ENCODE assay signal across 12 cellular contexts in the genomic region with DNA sequence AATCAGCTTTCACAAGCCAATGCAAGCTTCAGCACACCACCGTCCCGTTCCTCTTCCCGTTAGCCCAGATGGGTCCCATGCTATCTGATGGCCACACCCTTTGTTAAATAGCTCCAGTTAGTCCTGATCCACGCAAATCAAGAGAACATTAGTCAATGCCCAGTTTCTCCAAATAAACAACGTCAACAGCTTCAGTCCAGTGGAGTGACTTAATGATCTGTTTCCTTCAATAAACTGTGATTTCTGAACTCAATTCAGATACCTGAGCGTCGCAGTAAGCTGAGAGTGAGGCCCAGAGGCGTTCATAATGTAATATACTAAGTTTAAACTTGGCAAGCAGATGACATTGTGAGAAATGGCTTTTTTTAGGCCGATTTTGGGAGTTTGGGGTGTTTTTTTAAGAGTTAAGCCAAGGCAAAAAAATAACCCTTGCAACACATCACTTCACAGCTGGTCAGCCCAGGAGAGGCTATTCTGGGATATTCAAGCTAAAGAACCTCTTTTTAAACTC.
DNase-seq lines count a peak whose midpoint lies in the region; ATAC-seq lines count a peak whose summit lies in the region.
"Had no signal": no experiment of that assay in that cellular context is flagged by ENCODE, and none has a peak within 500 bp of the region (broad histone marks: within the 10 kb centered on the region; RNA-seq: fewer than 3 reads in every experiment).

No MANE protein-coding gene starts in this region.

- no peak overlapping the region for H3K4me3 Mint-ChIP-seq in CD8-positive, alpha-beta memory T cell

- no peaks in the 10 kb centered on the region for H3K79me2 ChIP-seq in ACC112 (ENCODE audit: control insufficient read depth, insufficient read depth, low read length, unreplicated experiment)

- H3K27ac ChIP-seq in ACC112 (ENCODE audit: low read depth, low read length): peak overlapping the region; percentile 46
- H3K27ac ChIP-seq in SK-N-MC: peak overlapping the region; percentile 100; the same call in 1 of the 2 replicates
- H3K27ac ChIP-seq in CD8-positive, alpha-beta memory T cell (ENCODE audit: low read depth, low read length): no peak overlapping the region

- POLR2A ChIA-PET in CD8-positive, alpha-beta memory T cell (lab: Charles Lee): no interaction called here

- H3K27ac Mint-ChIP-seq in CD8-positive, alpha-beta memory T cell: peak overlapping the region in 2 of 8 donors; percentile 44 to 90

- H3K4me3 ChIP-seq in ACC112 (ENCODE audit: low read depth, low read length): no peak overlapping the region
- no peak overlapping the region for H3K4me3 ChIP-seq in SK-N-MC
- no peak overlapping the region for H3K4me3 ChIP-seq in CD8-positive, alpha-beta memory T cell (ENCODE audit: low read length)

- DNase-seq in SK-N-MC (ENCODE audit: low read depth, low spot score): no peak
- DNase-seq in Right ventricle myocardium superior: no peak
- no peak for DNase-seq in sciatic nerve (ENCODE audit: low spot score)
- DNase-seq in activated CD8-positive, alpha-beta memory T cell treated with anti-CD3 and anti-CD28 coated beads for 24 hours: no peak
- no peak for DNase-seq in CD8-positive, alpha-beta memory T cell
- DNase-seq: mesendoderm, NCI-H1105, NCI-H82, SW 1271 had no signal

- intact Hi-C loops in Right ventricle myocardium superior (cut with DNase I): loop anchor here (10.0 kb wide), 1 partner anchor 104 kb away; no protein-coding TSS in a partner anchor
- intact Hi-C loops in sciatic nerve (cut with DNase I): no loop called here

- no peaks in the 10 kb centered on the region; the same call in 1 of the 2 replicates for H3K9me3 ChIP-seq in SK-N-MC (ENCODE audit: low read depth, low read length)
- no peaks in the 10 kb centered on the region for H3K9me3 ChIP-seq in CD8-positive, alpha-beta memory T cell (ENCODE audit: low read length)

- H3K27me3 Mint-ChIP-seq in CD8-positive, alpha-beta memory T cell: no peaks in the 10 kb centered on the region

- H3K27me3 ChIP-seq in ACC112 (ENCODE audit: insufficient read depth, low read length): no peaks in the 10 kb centered on the region
- no peaks in the 10 kb centered on the region for H3K27me3 ChIP-seq in CD8-positive, alpha-beta memory T cell (ENCODE audit: insufficient read depth, low read length, poor library complexity, severe bottlenecking)

- peak overlapping the region; percentile 59 for H2AFZ ChIP-seq in ACC112 (ENCODE audit: low read length, unreplicated experiment)

- CTCF ChIA-PET in CD8-positive, alpha-beta memory T cell (lab: Charles Lee): interaction anchor here (1.2 kb wide), 1 partner anchor 101 kb away, joined by 3 read pairs; no protein-coding TSS in a partner anchor

- peaks cover 40 to 51% (median 49%) of the 10 kb centered on the region in 3 donors for H3K4me1 Mint-ChIP-seq in CD8-positive, alpha-beta memory T cell

- H3K4me1 ChIP-seq in ACC112 (ENCODE audit: control insufficient read depth, insufficient read depth, low read length, unreplicated experiment): peaks cover 51% of the 10 kb centered on the region
- peaks cover 47% of the 10 kb centered on the region for H3K4me1 ChIP-seq in CD8-positive, alpha-beta memory T cell (ENCODE audit: insufficient read depth, low read length)

- H3K36me3 ChIP-seq in ACC112 (ENCODE audit: insufficient read depth, low read length) (peaks cover 8% of the 10 kb centered on the region; the same call in 1 of the 2 replicates), SK-N-MC (ENCODE audit: insufficient read depth, low read length) (no peaks in the 10 kb centered on the region)
- H3K36me3 ChIP-seq in CD8-positive, alpha-beta memory T cell (ENCODE audit: insufficient read depth, low read length): no peaks in the 10 kb centered on the region

- H3K9ac ChIP-seq in SK-N-MC (ENCODE audit: insufficient read length): no peak overlapping the region

- no peaks in the 10 kb centered on the region for H3K9me3 Mint-ChIP-seq in CD8-positive, alpha-beta memory T cell

- ATAC-seq in Right ventricle myocardium superior (ENCODE audit: poor library complexity): peak; percentile 45
- ATAC-seq in sciatic nerve: peak; percentile 47
- no peak for ATAC-seq in HG02642 (IDR thresholded peaks at IDR 0.05; ENCODE audit: poor library complexity, unreplicated experiment)
- no peak for ATAC-seq in activated CD4-positive, CD25-positive, alpha-beta regulatory T cell treated with anti-CD3 and anti-CD28 coated beads, Interleukin-2, amount 50 U/mL, for 24 hours

- H3K36me3 Mint-ChIP-seq in CD8-positive, alpha-beta memory T cell: no peaks in the 10 kb centered on the region

Comparison
In these comparisons a context has a peak if more than half of its experiments do, and no peak if none do; other contexts are left out.
1. ATAC-seq: peak in Right ventricle myocardium superior (single experiment) and sciatic nerve (single experiment); none in HG02642 (single experiment) and activated CD4-positive, CD25-positive, alpha-beta regulatory T cell treated with anti-CD3 and anti-CD28 coated beads, Interleukin-2, amount 50 U/mL, for 24 hours (0 of 2).